9 cellular contexts compared by ENCODE assay signal in genomic region chr5:9610969-9611368, GRCh38. TPM values are rescaled to one million over a fixed set of nuclear protein-coding genes. Genes with fewer than 3 reads are reported as not detected.
"Had no signal": no experiment of that assay in that cellular context is flagged by ENCODE, and none has a peak within 500 bp of the region (broad histone marks: within the 10 kb centered on the region; RNA-seq: fewer than 3 reads in every experiment).

No MANE protein-coding gene starts in this region.

- H3K4me2 ChIP-seq: GM23338, KMS-11 had no signal

- DNase-seq: H9, HCEC 1CT, KBM-7 had no signal

- H3K27ac ChIP-seq: KMS-11 had no signal

- H3K9ac ChIP-seq: KMS-11 had no signal

- ATAC-seq: GM23338 had no signal

- H3K4me3 ChIP-seq: GM23338 had no signal

- FAIRE-seq: H1, H54, HTR-8/SVneo had no signal

RNA-seq across cellular contexts. Expression of gene TAS2R1, which starts 19.2 kb away (rescaled TPM):
- total RNA-seq: GM23338, H1, H9, HT-29 had no signal
- polyA plus RNA-seq: H1 had no signal
